ENCODE assay signal across 21 cellular contexts in genomic region chr4:4470208-4470607, GRCh38.
DNase-seq lines count a peak whose midpoint lies in the region; ATAC-seq and TF ChIP-seq lines count a peak whose summit lies in the region.
"Had no signal": no experiment of that assay in that cellular context is flagged by ENCODE, and none has a peak within 500 bp of the region (broad histone marks: within the 10 kb centered on the region; RNA-seq: fewer than 3 reads in every experiment).

No MANE protein-coding gene starts in this region.

- ATAC-seq in HG02981 (IDR thresholded peaks at IDR 0.05; ENCODE audit: unreplicated experiment) (no peak), GM18870 (IDR thresholded peaks at IDR 0.05; ENCODE audit: unreplicated experiment) (no peak)
- ATAC-seq: GM23338, Panc1 had no signal

- no peaks in the 10 kb centered on the region for H4K20me1 ChIP-seq in GM23248 (ENCODE audit: insufficient read depth)

- peak overlapping the region; percentile 30; the same call in 1 of the 2 replicates for H3K9ac ChIP-seq in GM23248

- H3K79me2 ChIP-seq in ACC112 (ENCODE audit: control insufficient read depth, insufficient read depth, low read length, unreplicated experiment) = peaks cover 25% of the 10 kb centered on the region
- H3K79me2 ChIP-seq in GM23248 (ENCODE audit: insufficient read depth) = peaks cover 57% of the 10 kb centered on the region

- no peak overlapping the region for H3K4me3 ChIP-seq in ACC112 (ENCODE audit: low read depth, low read length)
- no peak overlapping the region for H3K4me3 ChIP-seq in GM23248
- H3K4me3 ChIP-seq in cardiac fibroblast (replicated peaks in 1 of 2; ENCODE audit: low read depth in 2 of 2, low read length in 2 of 2) = no peak overlapping the region
- H3K4me3 ChIP-seq: GM23338, HAP-1 had no signal

- no peaks in the 10 kb centered on the region for H3K9me2 ChIP-seq in GM23248 (ENCODE audit: insufficient read depth)

- no peak for TF ChIP-seq CTCF in cardiac fibroblast (IDR thresholded peaks at IDR 0.05; ENCODE audit: low read depth, low read length)

- peaks cover 31% of the 10 kb centered on the region for H3F3A ChIP-seq in GM23248 (ENCODE audit: insufficient read depth)

- H3K4me2 ChIP-seq in GM23248 (ENCODE audit: unreplicated experiment) = no peak overlapping the region
- H3K4me2 ChIP-seq: GM23338 had no signal

- no peaks in the 10 kb centered on the region for H3K9me3 ChIP-seq in GM23248 (ENCODE audit: low read depth)
- H3K9me3 ChIP-seq: HAP-1 had no signal

- 64% methylated on average over 3 of the region's 3 CpGs for WGBS in GM23248 (ENCODE audit: low coverage in 1 of 2, low lambda C conversion rate in 2 of 2, missing lambda C conversion rate in 2 of 2), 2 experiments

- DNase-seq in GM23248 (peak; percentile 62), cardiac fibroblast (ENCODE audit: low read depth in 2 of 2) (peak; percentile 50 to 66), kidney tubule cell (ENCODE audit: low spot score) (peak; percentile 20), medulla oblongata (ENCODE audit: extremely low spot score) (no peak)
- DNase-seq: C1 segment of cervical spinal cord; CD4-positive, alpha-beta memory T cell; COR-L47; DMS53; KBM-7; MM.1S; NCI-H2029; NCI-H446 treated with DMSO at 0.1 percent for 48 hours; NCI-H526; SHP77 had no signal

- peak overlapping the region; percentile 68 for H3K27ac ChIP-seq in ACC112 (ENCODE audit: low read depth, low read length)
- H3K27ac ChIP-seq in GM23248 = peak overlapping the region; percentile 80
- H3K27ac ChIP-seq: RWPE1 had no signal

- no peaks in the 10 kb centered on the region for H3K27me3 ChIP-seq in ACC112 (ENCODE audit: insufficient read depth, low read length)
- no peaks in the 10 kb centered on the region for H3K27me3 ChIP-seq in GM23248 (replicated peaks; ENCODE audit: insufficient read depth)

- in situ Hi-C loops in GM23248 (cut with MboI) = no loop called here

- H3K4me1 ChIP-seq in ACC112 (ENCODE audit: control insufficient read depth, insufficient read depth, low read length, unreplicated experiment) = peaks cover 17% of the 10 kb centered on the region
- peaks cover 35% of the 10 kb centered on the region for H3K4me1 ChIP-seq in GM23248 (ENCODE audit: insufficient read depth)
- H3K4me1 ChIP-seq: HAP-1 had no signal

- H2AFZ ChIP-seq in ACC112 (ENCODE audit: low read length, unreplicated experiment) (no peak overlapping the region), GM23248 (no peak overlapping the region)
- H2AFZ ChIP-seq: GM23338 had no signal

- H3K36me3 ChIP-seq in ACC112 (ENCODE audit: insufficient read depth, low read length) (peaks cover 45% of the 10 kb centered on the region), GM23248 (ENCODE audit: low read depth) (peaks cover 27% of the 10 kb centered on the region; the same call in 1 of the 2 replicates)
